10 cellular contexts compared by ENCODE assay signal in genomic region chr14:64706119-64706465, GRCh38. TPM values are rescaled to one million over a fixed set of nuclear protein-coding genes. Genes with fewer than 3 reads are reported as not detected.
A peak's percentile ranks its signal among the peaks of the same experiment; 100 is the strongest.
DNase-seq lines count a peak whose midpoint lies in the region; TF ChIP-seq lines count a peak whose summit lies in the region.
"Had no signal": no experiment of that assay in that cellular context is flagged by ENCODE, and none has a peak within 500 bp of the region (broad histone marks: within the 10 kb centered on the region; RNA-seq: fewer than 3 reads in every experiment).

No MANE protein-coding gene starts in this region.

- peak overlapping the region in 1 of 3 donors; percentile 85 for H3K9ac ChIP-seq in skeletal muscle tissue (ENCODE audit: low read depth in 1 of 3, low read length in 3 of 3)

- H3K4me1 ChIP-seq in HAP-1, result peaks cover 47% of the 10 kb centered on the region
- H3K4me1 ChIP-seq in skeletal muscle tissue (ENCODE audit: control insufficient read depth in 3 of 3, insufficient read depth in 3 of 3, low read length in 3 of 3), result peaks cover 27 to 38% (median 32%) of the 10 kb centered on the region in 3 donors

- TF ChIP-seq CTCF in GM10248 (IDR thresholded peaks at IDR 0.05; ENCODE audit: control extremely low read depth, extremely low read depth, low read depth, missing control alignments), result no peak

- H3K9me3 ChIP-seq in HAP-1, result no peaks in the 10 kb centered on the region
- no peaks in the 10 kb centered on the region for H3K9me3 ChIP-seq in iPS-18c (ENCODE audit: control insufficient read depth, insufficient read depth, low read length)
- no peaks in the 10 kb centered on the region for H3K9me3 ChIP-seq in skeletal muscle tissue (ENCODE audit: control insufficient read depth in 3 of 3, low read length in 3 of 3)

- CTCF ChIA-PET in activated CD4-positive, alpha-beta memory T cell treated with anti-CD3 and anti-CD28 coated beads, Interleukin-2, amount 10 ng/mL, durations not matched to agents 7 days and 5 days (lab: Charles Lee), result interaction anchor here (0.7 to 5.7 kb wide), 9 partner anchors 8 to 166 kb away, joined by 3 to 30 read pairs (median 4); partner anchors contain the start of gene HSPA2
- CTCF ChIA-PET in GM10248 (lab: Yijun Ruan, JAX), result no interaction called here

- peaks cover 50% of the 10 kb centered on the region for H3K36me3 Mint-ChIP-seq in activated CD4-positive, alpha-beta memory T cell treated with anti-CD3 and anti-CD28 coated beads, Interleukin-2, amount 10 ng/mL, durations not matched to agents 7 days and 5 days (ENCODE audit: low read depth)

- H3K27me3 ChIP-seq in HAP-1 (ENCODE audit: low read depth), result no peaks in the 10 kb centered on the region
- H3K27me3 ChIP-seq in skeletal muscle tissue (ENCODE audit: control insufficient read depth in 3 of 3, insufficient read depth in 3 of 3, low read length in 3 of 3), result peaks cover 0 to 4% (median 3%) of the 10 kb centered on the region in 3 donors

- intact Hi-C loops in posterior vena cava (cut with DNase I), result no loop called here

- in situ Hi-C loops in HAP-1 (cut with MboI; ENCODE audit: low sequenced_read_pairs), result no loop called here

- H3K4me3 ChIP-seq in HAP-1, result peak overlapping the region; percentile 79
- H3K4me3 ChIP-seq in iPS-18c (ENCODE audit: insufficient read depth, low read depth, low read length), result peak overlapping the region; percentile 89; the same call in 1 of the 2 replicates
- peak overlapping the region; percentile 71 to 81 (median 79) for H3K4me3 ChIP-seq in skeletal muscle tissue (ENCODE audit: low read length in 3 of 3)

- peaks cover 5% of the 10 kb centered on the region; the same call in 1 of the 2 replicates for H3K36me3 ChIP-seq in HAP-1 (replicated peaks)
- H3K36me3 ChIP-seq in skeletal muscle tissue (ENCODE audit: control insufficient read depth in 3 of 3, insufficient read depth in 3 of 3, low read length in 3 of 3), result no peaks in the 10 kb centered on the region
- H3K36me3 ChIP-seq: WERI-Rb-1 had no signal

- no peaks in the 10 kb centered on the region for H3K9me3 Mint-ChIP-seq in activated CD4-positive, alpha-beta memory T cell treated with anti-CD3 and anti-CD28 coated beads, Interleukin-2, amount 10 ng/mL, durations not matched to agents 7 days and 5 days

- POLR2A ChIA-PET in activated CD4-positive, alpha-beta memory T cell treated with anti-CD3 and anti-CD28 coated beads, Interleukin-2, amount 10 ng/mL, durations not matched to agents 7 days and 5 days (lab: Charles Lee), result interaction anchor here (0.7 to 8.9 kb wide), 11 partner anchors 12 to 59 kb away, joined by 3 to 230 read pairs (median 7); no protein-coding TSS in a partner anchor
- POLR2A ChIA-PET in GM10248 (lab: Yijun Ruan, JAX), result no interaction called here

- H3K27ac Mint-ChIP-seq in activated CD4-positive, alpha-beta memory T cell treated with anti-CD3 and anti-CD28 coated beads, Interleukin-2, amount 10 ng/mL, durations not matched to agents 7 days and 5 days, result peak overlapping the region; percentile 84

- peak overlapping the region; percentile 56 for H3K27ac ChIP-seq in skeletal muscle tissue (ENCODE audit: low read depth, low read length)
- H3K27ac ChIP-seq: WERI-Rb-1 had no signal

- DNase-seq in HAP-1 (ENCODE audit: low spot score in 2 of 2), result no peak
- no peak for DNase-seq in activated CD4-positive, alpha-beta memory T cell treated with anti-CD3 and anti-CD28 coated beads, Interleukin-2, amount 10 ng/mL, durations not matched to agents 7 days and 5 days
- no peak for DNase-seq in GM10248 (ENCODE audit: extremely low spot score)
- no peak for DNase-seq in SIG-M5 (lab: John Stamatoyannopoulos, UW)
- no peak for DNase-seq in NCI-H526 (lab: John Stamatoyannopoulos, UW)
- DNase-seq in posterior vena cava (ENCODE audit: low spot score), result no peak
- DNase-seq: MM.1S, WERI-Rb-1 had no signal

- peaks cover 13% of the 10 kb centered on the region for H3K27me3 Mint-ChIP-seq in activated CD4-positive, alpha-beta memory T cell treated with anti-CD3 and anti-CD28 coated beads, Interleukin-2, amount 10 ng/mL, durations not matched to agents 7 days and 5 days

- peak overlapping the region; percentile 86 for H3K4me3 Mint-ChIP-seq in activated CD4-positive, alpha-beta memory T cell treated with anti-CD3 and anti-CD28 coated beads, Interleukin-2, amount 10 ng/mL, durations not matched to agents 7 days and 5 days

- H3K4me1 Mint-ChIP-seq in activated CD4-positive, alpha-beta memory T cell treated with anti-CD3 and anti-CD28 coated beads, Interleukin-2, amount 10 ng/mL, durations not matched to agents 7 days and 5 days, result peaks cover 84% of the 10 kb centered on the region

RNA-seq across cellular contexts. Expression of gene PLEKHG3, which starts 1.9 kb away (rescaled TPM):
- total RNA-seq in activated CD4-positive, alpha-beta memory T cell treated with anti-CD3 and anti-CD28 coated beads, Interleukin-2, amount 10 ng/mL, durations not matched to agents 7 days and 5 days, result 100 to 1,000 TPM; 126 to 133 TPM
- total RNA-seq in skeletal muscle tissue (16.7 TPM), posterior vena cava (10 to 100 TPM; 54.6 to 58.1 TPM)
